In the genomic region with DNA sequence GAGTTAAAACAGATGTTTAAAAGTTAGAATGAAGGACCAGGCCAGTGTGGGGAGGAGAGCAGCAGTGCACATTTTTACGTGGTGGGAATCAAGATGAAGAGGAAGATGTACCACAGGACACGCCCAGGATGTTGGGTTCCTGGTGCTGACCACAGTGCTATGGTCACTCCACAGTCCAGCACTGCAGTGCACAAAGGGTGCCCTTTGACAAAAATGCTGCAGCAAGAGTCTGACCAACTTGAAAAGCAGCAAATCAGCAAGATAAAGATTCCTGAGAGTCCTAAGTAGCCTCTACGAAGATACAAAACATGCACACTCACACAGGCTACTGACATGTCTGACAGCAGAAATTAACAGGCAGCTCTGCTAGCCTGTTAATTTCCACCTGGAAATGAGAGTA, we compare ENCODE assay signal across 16 cellular contexts.
DNase-seq lines count a peak whose midpoint lies in the region; ATAC-seq and TF ChIP-seq lines count a peak whose summit lies in the region.
"Had no signal": no experiment of that assay in that cellular context is flagged by ENCODE, and none has a peak within 500 bp of the region (broad histone marks: within the 10 kb centered on the region; RNA-seq: fewer than 3 reads in every experiment).

No MANE protein-coding gene starts in this region.

- H3K36me3 ChIP-seq in rectal smooth muscle tissue (ENCODE audit: control insufficient read depth, insufficient read depth, low read length) = no peaks in the 10 kb centered on the region
- H3K36me3 ChIP-seq: brain microvascular endothelial cell had no signal

- no peaks in the 10 kb centered on the region for H3K9me3 Mint-ChIP-seq in activated T-cell treated with anti-CD3 and anti-CD28 coated beads, Interleukin-2, amount 50 U/mL, for 72 hours
- peaks cover 5% of the 10 kb centered on the region for H3K9me3 Mint-ChIP-seq in activated T-cell treated with anti-CD3 and anti-CD28 coated beads, Interleukin-2, amount 50 U/mL, for 4 hours
- H3K9me3 Mint-ChIP-seq in activated naive CD8-positive, alpha-beta T cell treated with anti-CD3 and anti-CD28 coated beads, Interleukin-2, amount 50 U/mL, for 24 hours = peaks cover 4% of the 10 kb centered on the region

- H3K27me3 ChIP-seq in rectal smooth muscle tissue (ENCODE audit: control insufficient read depth, insufficient read depth, low read length) = no peaks in the 10 kb centered on the region
- H3K27me3 ChIP-seq: brain microvascular endothelial cell had no signal

- no peak for DNase-seq in activated T-cell treated with anti-CD3 and anti-CD28 coated beads, Interleukin-2, amount 50 U/mL, for 72 hours
- DNase-seq in activated T-cell treated with anti-CD3 and anti-CD28 coated beads, Interleukin-2, amount 50 U/mL, for 4 hours = no peak
- DNase-seq in NB4 (ENCODE audit: low read depth) (peak; percentile 34), NCI-H187 treated with DMSO at 0.1 percent for 48 hours (lab: John Stamatoyannopoulos, UW) (no peak)
- DNase-seq in activated naive CD8-positive, alpha-beta T cell treated with anti-CD3 and anti-CD28 coated beads, Interleukin-2, amount 50 U/mL, for 24 hours = no peak
- DNase-seq in stimulated activated CD4-positive, alpha-beta T cell treated with anti-CD3 and anti-CD28 coated beads, Interleukin-15, amount 100 ng/mL, for 24 hours = no peak
- DNase-seq: activated CD4-positive, CD25-positive, alpha-beta regulatory T cell treated with anti-CD3 and anti-CD28 coated beads, Interleukin-2, amount 50 U/mL, for 72 hours; brain microvascular endothelial cell; DMS 273 treated with DMSO at 0.1 percent for 48 hours; mesendoderm; NCI-H1092 treated with DMSO at 0.1 percent for 48 hours; occipital lobe; SK-N-SH had no signal

- no peak for TF ChIP-seq POLR2A in NB4 (IDR thresholded peaks at IDR 0.05; ENCODE audit: extremely low read depth, insufficient read length)

- H3K36me3 Mint-ChIP-seq in activated T-cell treated with anti-CD3 and anti-CD28 coated beads, Interleukin-2, amount 50 U/mL, for 72 hours (ENCODE audit: insufficient read depth in 2 of 2) = peaks cover 10 to 18% of the 10 kb centered on the region in 2 donors
- peaks cover 31% of the 10 kb centered on the region for H3K36me3 Mint-ChIP-seq in activated T-cell treated with anti-CD3 and anti-CD28 coated beads, Interleukin-2, amount 50 U/mL, for 4 hours (ENCODE audit: insufficient read depth)
- H3K36me3 Mint-ChIP-seq in activated naive CD8-positive, alpha-beta T cell treated with anti-CD3 and anti-CD28 coated beads, Interleukin-2, amount 50 U/mL, for 24 hours (ENCODE audit: low read depth) = peaks cover 57% of the 10 kb centered on the region

- H3K27ac ChIP-seq in rectal smooth muscle tissue (ENCODE audit: low read depth, low read length) = no peak overlapping the region
- H3K27ac ChIP-seq: brain microvascular endothelial cell had no signal

- H3K27me3 Mint-ChIP-seq in activated T-cell treated with anti-CD3 and anti-CD28 coated beads, Interleukin-2, amount 50 U/mL, for 72 hours (ENCODE audit: low read depth) = no peaks in the 10 kb centered on the region
- no peaks in the 10 kb centered on the region for H3K27me3 Mint-ChIP-seq in activated T-cell treated with anti-CD3 and anti-CD28 coated beads, Interleukin-2, amount 50 U/mL, for 4 hours (ENCODE audit: low read depth)
- H3K27me3 Mint-ChIP-seq in activated naive CD8-positive, alpha-beta T cell treated with anti-CD3 and anti-CD28 coated beads, Interleukin-2, amount 50 U/mL, for 24 hours = no peaks in the 10 kb centered on the region

- H3K4me3 ChIP-seq in NB4 (ENCODE audit: low read depth, low read length) (no peak overlapping the region), rectal smooth muscle tissue (ENCODE audit: low read length) (no peak overlapping the region)
- H3K4me3 ChIP-seq: skin epidermis had no signal

- H3K27ac Mint-ChIP-seq in activated T-cell treated with anti-CD3 and anti-CD28 coated beads, Interleukin-2, amount 50 U/mL, for 72 hours = peak overlapping the region; percentile 43
- H3K27ac Mint-ChIP-seq in activated naive CD8-positive, alpha-beta T cell treated with anti-CD3 and anti-CD28 coated beads, Interleukin-2, amount 50 U/mL, for 24 hours = peak overlapping the region; percentile 15

- no peak for TF ChIP-seq CTCF in NB4 (IDR thresholded peaks at IDR 0.05; ENCODE audit: low read depth, low read length)

- H3K4me1 Mint-ChIP-seq in activated T-cell treated with anti-CD3 and anti-CD28 coated beads, Interleukin-2, amount 50 U/mL, for 72 hours (ENCODE audit: low read depth) = peaks cover 64% of the 10 kb centered on the region
- peaks cover 86% of the 10 kb centered on the region for H3K4me1 Mint-ChIP-seq in activated T-cell treated with anti-CD3 and anti-CD28 coated beads, Interleukin-2, amount 50 U/mL, for 4 hours (ENCODE audit: low read depth)
- H3K4me1 Mint-ChIP-seq in activated naive CD8-positive, alpha-beta T cell treated with anti-CD3 and anti-CD28 coated beads, Interleukin-2, amount 50 U/mL, for 24 hours = peaks cover 88% of the 10 kb centered on the region

- no peaks in the 10 kb centered on the region for H3K4me1 ChIP-seq in rectal smooth muscle tissue (ENCODE audit: control insufficient read depth, insufficient read depth, low read length)

- H3K9ac ChIP-seq in rectal smooth muscle tissue (ENCODE audit: low read length) = peak overlapping the region; percentile 10
- H3K9ac ChIP-seq: SK-N-SH had no signal

- peak overlapping the region in 1 of 2 donors; percentile 4 for H3K4me3 Mint-ChIP-seq in activated T-cell treated with anti-CD3 and anti-CD28 coated beads, Interleukin-2, amount 50 U/mL, for 72 hours
- H3K4me3 Mint-ChIP-seq in activated T-cell treated with anti-CD3 and anti-CD28 coated beads, Interleukin-2, amount 50 U/mL, for 4 hours = no peak overlapping the region
- no peak overlapping the region for H3K4me3 Mint-ChIP-seq in activated naive CD8-positive, alpha-beta T cell treated with anti-CD3 and anti-CD28 coated beads, Interleukin-2, amount 50 U/mL, for 24 hours

- ATAC-seq in activated T-cell treated with anti-CD3 and anti-CD28 coated beads, Interleukin-2, amount 50 U/mL, for 72 hours (replicated peaks in 1 of 2) = no peak
- ATAC-seq in activated T-cell treated with anti-CD3 and anti-CD28 coated beads, Interleukin-2, amount 50 U/mL, for 4 hours = no peak
- no peak for ATAC-seq in activated naive CD8-positive, alpha-beta T cell treated with anti-CD3 and anti-CD28 coated beads, Interleukin-2, amount 50 U/mL, for 24 hours
- no peak for ATAC-seq in GM18867 (IDR thresholded peaks at IDR 0.05; ENCODE audit: unreplicated experiment)
